ENCODE assay signal across 29 cellular contexts in genomic region chr2:46303233-46303632, GRCh38. TPM values are rescaled to one million over a fixed set of nuclear protein-coding genes. Genes with fewer than 3 reads are reported as not detected.
DNase-seq lines count a peak whose midpoint lies in the region; ATAC-seq, FAIRE-seq and TF ChIP-seq lines count a peak whose summit lies in the region.
"Had no signal": no experiment of that assay in that cellular context is flagged by ENCODE, and none has a peak within 500 bp of the region (broad histone marks: within the 10 kb centered on the region; RNA-seq: fewer than 3 reads in every experiment).

No MANE protein-coding gene starts in this region.

- peak overlapping the region; percentile 98 for H3K4ac ChIP-seq in trophoblast cell (ENCODE audit: low read depth, low read length)

- H3K9me3 ChIP-seq in A549 (peaks cover 10% of the 10 kb centered on the region; the same call in 2 of the 3 replicates), Loucy (ENCODE audit: insufficient read depth, low read depth, low read length) (no peaks in the 10 kb centered on the region), trophoblast cell (ENCODE audit: insufficient read depth, low read depth, low read length) (no peaks in the 10 kb centered on the region)
- H3K9me3 ChIP-seq: MG63, uterus had no signal

- no peak overlapping the region for H3K14ac ChIP-seq in trophoblast cell (ENCODE audit: low read length)

- FAIRE-seq in A549 (lab: Jason Lieb, UNC) (no peak), frontal cortex (lab: Jason Lieb, UNC) (no peak)
- FAIRE-seq: RCC 7860 had no signal

- H2BK120ac ChIP-seq in trophoblast cell (ENCODE audit: insufficient read depth, low read length, poor library complexity) = no peak overlapping the region

- no peak overlapping the region for H4K12ac ChIP-seq in trophoblast cell (ENCODE audit: low read depth, low read length)

- CTCF ChIA-PET in A549 (lab: Yijun Ruan, JAX) = interaction anchor here (0.6 to 2.1 kb wide), 14 partner anchors 9 to 1031 kb away, joined by 3 to 7 read pairs (median 3); no protein-coding TSS in a partner anchor

- H3K27me3 ChIP-seq in Loucy (ENCODE audit: insufficient read depth, low read length, poor library complexity, severe bottlenecking) (peaks cover 5% of the 10 kb centered on the region), trophoblast cell (ENCODE audit: insufficient read depth, low read length) (no peaks in the 10 kb centered on the region)
- H3K27me3 ChIP-seq: MG63, uterus had no signal

- peaks cover 84% of the 10 kb centered on the region for H3K79me2 ChIP-seq in Loucy (ENCODE audit: insufficient read depth, low read length)
- H3K79me2 ChIP-seq in trophoblast cell (ENCODE audit: control insufficient read depth, insufficient read depth, low read length, poor library complexity) = peaks cover 58% of the 10 kb centered on the region

- TF ChIP-seq CTCF in A549 (IDR thresholded peaks at IDR 0.05) (no peak), Loucy (conservative IDR thresholded peaks at IDR 0.05; ENCODE audit: low read length) (no peak), fibroblast of pulmonary artery (IDR thresholded peaks at IDR 0.05; ENCODE audit: low read length, missing control alignments) (no peak), GM13976 (IDR thresholded peaks at IDR 0.05; ENCODE audit: borderline replicate concordance, control extremely low read depth, extremely low read depth, insufficient read depth, missing control alignments) (no peak)

- no peak overlapping the region for H2BK12ac ChIP-seq in trophoblast cell (ENCODE audit: low read length)

- H4K20me1 ChIP-seq in Loucy (ENCODE audit: insufficient read depth, low read length, poor library complexity, severe bottlenecking) = peaks cover 5% of the 10 kb centered on the region

- H3F3A ChIP-seq in Loucy (ENCODE audit: low read depth) = no peaks in the 10 kb centered on the region

- H3K4me2 ChIP-seq in A549 (peak overlapping the region; percentile 98), Loucy (ENCODE audit: low read depth, low read length, poor library complexity, severe bottlenecking) (peak overlapping the region; percentile 69), trophoblast cell (ENCODE audit: low read length) (no peak overlapping the region)

- no peak for TF ChIP-seq POLR2A in A549 (IDR thresholded peaks at IDR 0.05; ENCODE audit: low read length)

- H3K79me1 ChIP-seq in trophoblast cell (ENCODE audit: low read length) = peaks cover 33% of the 10 kb centered on the region

- no peak for ATAC-seq in A549

- no peak overlapping the region for H3K23ac ChIP-seq in trophoblast cell (ENCODE audit: low read length)

- no peak for TF ChIP-seq RAD21 in A549 (conservative IDR thresholded peaks at IDR 0.05 in 1 of 2, IDR thresholded peaks at IDR 0.05 in 1 of 2)

- H4K8ac ChIP-seq in trophoblast cell (ENCODE audit: low read depth, low read length) = no peak overlapping the region

- H3K18ac ChIP-seq in trophoblast cell (ENCODE audit: low read length) = no peak overlapping the region

- in situ Hi-C loops in GM13976 (cut with MboI; ENCODE audit: low sequenced_read_pairs, unreplicated experiment) = no loop called here

- no peak overlapping the region for H2AK5ac ChIP-seq in trophoblast cell (ENCODE audit: low read length)

- no peak overlapping the region for H2AFZ ChIP-seq in Loucy (ENCODE audit: low read length)
- no peak overlapping the region for H2AFZ ChIP-seq in trophoblast cell (ENCODE audit: insufficient read depth, low read length, poor library complexity)

- no peak for TF ChIP-seq EP300 in A549 (IDR thresholded peaks at IDR 0.05)

- no peak overlapping the region for H4K91ac ChIP-seq in trophoblast cell (ENCODE audit: low read depth, low read length)

- WGBS in A549 (ENCODE audit: missing lambda C conversion rate) = 92% methylated on average over 3 of the region's 3 CpGs
- WGBS in trophoblast cell (ENCODE audit: extremely low coverage, insufficient coverage, insufficient read length) = no CpG with 5 or more reads among the region's 3 CpGs

- no peak overlapping the region for H2BK5ac ChIP-seq in trophoblast cell (ENCODE audit: low read depth, low read length, poor library complexity)

- H3K27ac ChIP-seq in A549 (peak overlapping the region; percentile 71 to 92), trophoblast cell (ENCODE audit: low read depth, low read length) (peak overlapping the region; percentile 14)
- H3K27ac ChIP-seq: HL-60, SK-N-MC, WERI-Rb-1 had no signal

- H3K36me3 ChIP-seq in Loucy (ENCODE audit: insufficient read depth, low read length) = no peaks in the 10 kb centered on the region
- H3K36me3 ChIP-seq in trophoblast cell (ENCODE audit: control insufficient read depth in 1 of 2, insufficient read depth in 2 of 2, low read length in 2 of 2) = peaks cover 28 to 31% of the 10 kb centered on the region in 2 experiments
- H3K36me3 ChIP-seq: uterus, WERI-Rb-1 had no signal

- H3K4me1 ChIP-seq in A549 (peaks cover 83% of the 10 kb centered on the region), Loucy (ENCODE audit: insufficient read depth, low read length, poor library complexity, severe bottlenecking) (peaks cover 86% of the 10 kb centered on the region), trophoblast cell (ENCODE audit: control insufficient read depth in 1 of 2, insufficient read depth in 2 of 2, low read length in 2 of 2) (peaks cover 31 to 33% of the 10 kb centered on the region in 2 experiments)

- POLR2A ChIA-PET in A549 (lab: Yijun Ruan, JAX) = no interaction called here

- no peaks in the 10 kb centered on the region for H3K9me2 ChIP-seq in Loucy (replicated peaks; ENCODE audit: low read depth, low read length)

- DNase-seq in A549 (ENCODE audit: low read depth in 1 of 2, low spot score in 1 of 2) (no peak), fibroblast of pulmonary artery (ENCODE audit: low read depth) (peak; percentile 29), trophoblast cell (peak in 1 of 2 donors; percentile 6), GOT3 (lab: John Stamatoyannopoulos, UW) (no peak), HT-29 (ENCODE audit: low spot score) (no peak), GM13976 (ENCODE audit: low spot score) (no peak), frontal cortex (ENCODE audit: low spot score in 2 of 2) (no peak)
- DNase-seq: activated CD4-positive, alpha-beta T cell treated with anti-CD3 and anti-CD28 coated beads, Interleukin-2, amount 10 ng/mL, durations not matched to agents 7 days and 5 days; activated CD8-positive, alpha-beta memory T cell treated with anti-CD3 and anti-CD28 coated beads, Interleukin-2, amount 50 U/mL, for 4 hours; CD4-positive, alpha-beta memory T cell; cortex of kidney; DMS153; H9; mammary epithelial cell; MG63; NCI-H1417 treated with DMSO at 0.1 percent for 48 hours; NCI-H2107; NCI-H510A treated with DMSO at 0.1 percent for 48 hours; NK-92 treated with Interleukin-12 subunit alpha and Interleukin-12 subunit beta, amount 100 ng/mL, for 24 hours; retina; stimulated activated CD4-positive, alpha-beta T cell treated with anti-CD3 and anti-CD28 coated beads, Interleukin-12 subunit alpha, Interleukin-12 subunit beta, amount 100 ng/mL, for 4 hours; stimulated activated CD4-positive, alpha-beta T cell treated with anti-CD3 and anti-CD28 coated beads, Interleukin-4, amount 100 ng/mL, for 4 hours; uterus; WERI-Rb-1 had no signal

- H3K9ac ChIP-seq in Loucy (ENCODE audit: low read depth, low read length, poor library complexity, severe bottlenecking) = peak overlapping the region; percentile 15
- no peak overlapping the region for H3K9ac ChIP-seq in trophoblast cell (ENCODE audit: low read length)

- no peak overlapping the region for H3K4me3 ChIP-seq in A549
- H3K4me3 ChIP-seq in Loucy (ENCODE audit: low read length, poor library complexity, severe bottlenecking) = peak overlapping the region; percentile 46
- no peak overlapping the region for H3K4me3 ChIP-seq in fibroblast of pulmonary artery (replicated peaks; ENCODE audit: low read depth, low read length)
- no peak overlapping the region for H3K4me3 ChIP-seq in trophoblast cell (ENCODE audit: low read depth, low read length)
- H3K4me3 ChIP-seq: MG63, SK-N-MC, uterus had no signal

TF ChIP-seq in A549, 52 proteins besides CTCF, POLR2A, EP300 and RAD21 (continues in another document):
- no peak for TF ChIP-seq FOSL2 (IDR thresholded peaks at IDR 0.05)
- TF ChIP-seq FOSL2 (CRISPR knock-in tag; IDR thresholded peaks at IDR 0.05) = no peak
- TF ChIP-seq HEYL (CRISPR knock-in tag; IDR thresholded peaks at IDR 0.05) = no peak
- TF ChIP-seq, protein P1, sequence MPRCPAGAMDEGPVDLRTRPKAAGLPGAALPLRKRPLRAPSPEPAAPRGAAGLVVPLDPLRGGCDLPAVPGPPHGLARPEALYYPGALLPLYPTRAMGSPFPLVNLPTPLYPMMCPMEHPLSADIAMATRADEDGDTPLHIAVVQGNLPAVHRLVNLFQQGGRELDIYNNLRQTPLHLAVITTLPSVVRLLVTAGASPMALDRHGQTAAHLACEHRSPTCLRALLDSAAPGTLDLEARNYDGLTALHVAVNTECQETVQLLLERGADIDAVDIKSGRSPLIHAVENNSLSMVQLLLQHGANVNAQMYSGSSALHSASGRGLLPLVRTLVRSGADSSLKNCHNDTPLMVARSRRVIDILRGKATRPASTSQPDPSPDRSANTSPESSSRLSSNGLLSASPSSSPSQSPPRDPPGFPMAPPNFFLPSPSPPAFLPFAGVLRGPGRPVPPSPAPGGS (IDR thresholded peaks at IDR 0.05) = no peak
- TF ChIP-seq MAZ (IDR thresholded peaks at IDR 0.05; ENCODE audit: borderline replicate concordance, low read depth, low read length) = no peak
- no peak for TF ChIP-seq HOXB5 (CRISPR knock-in tag; IDR thresholded peaks at IDR 0.05)
- TF ChIP-seq HOXA7 (CRISPR knock-in tag; IDR thresholded peaks at IDR 0.05) = no peak
- TF ChIP-seq NFE2L2 (conservative IDR thresholded peaks at IDR 0.05; ENCODE audit: low read length) = no peak
- TF ChIP-seq PHF8 (IDR thresholded peaks at IDR 0.05; ENCODE audit: borderline replicate concordance, low read depth) = no peak
- no peak for TF ChIP-seq NPAS2 (CRISPR knock-in tag; IDR thresholded peaks at IDR 0.05; ENCODE audit: borderline replicate concordance)
- TF ChIP-seq RARB (CRISPR knock-in tag; IDR thresholded peaks at IDR 0.05) = no peak
- TF ChIP-seq HDAC2 (IDR thresholded peaks at IDR 0.05) = no peak
- TF ChIP-seq BHLHE40 (IDR thresholded peaks at IDR 0.05; ENCODE audit: low read depth, low read length) = no peak
- no peak for TF ChIP-seq JUNB (IDR thresholded peaks at IDR 0.05)
- TF ChIP-seq, protein P2, sequence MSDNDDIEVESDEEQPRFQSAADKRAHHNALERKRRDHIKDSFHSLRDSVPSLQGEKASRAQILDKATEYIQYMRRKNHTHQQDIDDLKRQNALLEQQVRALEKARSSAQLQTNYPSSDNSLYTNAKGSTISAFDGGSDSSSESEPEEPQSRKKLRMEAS (IDR thresholded peaks at IDR 0.05) = no peak

RNA-seq across cellular contexts. Expression of gene EPAS1, which starts 6.0 kb away (rescaled TPM):
- 143 and 150 TPM in 2 replicates for polyA plus RNA-seq in A549 (2011; rRNA removed)
- 60.3 and 78.5 TPM in 2 replicates for polyA plus RNA-seq in A549 (2012; cell fraction: cytosol; rRNA removed)
- 106 and 115 TPM in 2 replicates for polyA plus RNA-seq in A549 (2012; cell fraction: nucleus; rRNA removed)
- 111 to 128 TPM (median 122 TPM) in 3 replicates for polyA plus RNA-seq in A549 (2017; fragmentation: RNase III; extraction: RNeasy Plus Mini Kit Qiagen cat#74134 plus additional on column Dnase treatment)
- 174 and 229 TPM in 2 replicates for polyA minus RNA-seq in A549 (2011; rRNA and poly(A)+ RNA removed)
- 1,165 and 1,253 TPM in 2 replicates for polyA plus RNA-seq in trophoblast cell (2013)
- 20.7 and 24.0 TPM in 2 replicates for total RNA-seq in HT-29 (2014; rRNA removed; shearing (Covaris generic))
- 3.7 TPM for total RNA-seq in frontal cortex
- polyA plus RNA-seq: IgD-negative memory B cell had no signal
